8 cellular contexts compared by ENCODE assay signal in genomic region chr16:84505249-84506156, GRCh38. TPM values are rescaled to one million over a fixed set of nuclear protein-coding genes. Genes with fewer than 3 reads are reported as not detected.
DNase-seq lines count a peak whose midpoint lies in the region; ATAC-seq, FAIRE-seq and TF ChIP-seq lines count a peak whose summit lies in the region.

No MANE protein-coding gene starts in this region.

- CTCF ChIA-PET in OCI-LY7 (lab: Charles Lee; ENCODE audit: unreplicated experiment): interaction anchor here (0.7 to 1.2 kb wide), 3 partner anchors 16 to 116 kb away, joined by 3 read pairs; no protein-coding TSS in a partner anchor

- H2AFZ ChIP-seq in OCI-LY7 (ENCODE audit: low read length): peak overlapping the region; percentile 86; the same call in 1 of the 2 replicates

- H3K9me3 ChIP-seq in OCI-LY7 (ENCODE audit: low read length) (no peaks in the 10 kb centered on the region), pancreas (no peaks in the 10 kb centered on the region)

- ATAC-seq in pancreas (no peak), HG03097 (IDR thresholded peaks at IDR 0.05; ENCODE audit: low FRiP score, unreplicated experiment) (no peak), HG02798 (IDR thresholded peaks at IDR 0.05; ENCODE audit: poor library complexity, unreplicated experiment) (no peak)

- H3K4me1 ChIP-seq in OCI-LY7 (ENCODE audit: insufficient read depth, low read length, poor library complexity, severe bottlenecking): peaks cover 48% of the 10 kb centered on the region
- peaks cover 0 to 19% (median 5%) of the 10 kb centered on the region in 3 donors for H3K4me1 ChIP-seq in pancreas

- FAIRE-seq in pancreas (lab: Jason Lieb, UNC): no peak

- POLR2A ChIA-PET in OCI-LY7 (lab: Charles Lee): interaction anchor here (0.6 to 4.4 kb wide), 8 partner anchors 9 to 317 kb away, joined by 3 to 26 read pairs (median 3); no protein-coding TSS in a partner anchor

- peak; percentile 36 for DNase-seq in ELR (ENCODE audit: low read depth)
- peak; percentile 45 for DNase-seq in OCI-LY7 (ENCODE audit: low spot score)
- no peak for DNase-seq in epithelial cell of prostate (ENCODE audit: low read depth, low spot score)
- peak in 2 of 6 donors; percentile 29 to 61 for DNase-seq in pancreas
- DNase-seq in cerebellar nuclear complex (lab: John Stamatoyannopoulos, UW): no peak
- DNase-seq in cortex of kidney (lab: John Stamatoyannopoulos, UW): no peak

- no peaks in the 10 kb centered on the region for H3K27me3 ChIP-seq in pancreas

- H3K79me2 ChIP-seq in OCI-LY7 (ENCODE audit: insufficient read depth, low read depth, low read length): peaks cover 6% of the 10 kb centered on the region; the same call in 1 of the 2 replicates

- TF ChIP-seq CTCF in OCI-LY7 (conservative IDR thresholded peaks at IDR 0.05; ENCODE audit: low read length) (no peak), pancreas (IDR thresholded peaks at IDR 0.05) (no peak)

- no peaks in the 10 kb centered on the region for H3K36me3 ChIP-seq in OCI-LY7 (ENCODE audit: insufficient read depth, low read length)
- H3K36me3 ChIP-seq in pancreas: no peaks in the 10 kb centered on the region

- H3K9me2 ChIP-seq in OCI-LY7 (ENCODE audit: insufficient read depth, low read length): no peaks in the 10 kb centered on the region

- TSS peak; percentile 51 for BruUV-seq in OCI-LY7 (replicated peaks; lab: Mats Ljungman, UMichigan)

- H3K27ac ChIP-seq in OCI-LY7 (ENCODE audit: low read depth, low read length, poor library complexity, severe bottlenecking): peak overlapping the region; percentile 92
- peak overlapping the region; percentile 97 for H3K27ac ChIP-seq in epithelial cell of prostate
- H3K27ac ChIP-seq in pancreas: peak overlapping the region in 3 of 4 donors; percentile 45 to 70 (median 70)

- H3K4me2 ChIP-seq in OCI-LY7 (ENCODE audit: low read length): peak overlapping the region; percentile 95

- H3K4me3 ChIP-seq in OCI-LY7 (ENCODE audit: low read depth, low read length, poor library complexity, severe bottlenecking): peak overlapping the region; percentile 83
- H3K4me3 ChIP-seq in pancreas: peak overlapping the region; percentile 48 to 82 (median 64)

- intact Hi-C loops in OCI-LY7 (cut with micrococcal nuclease; ENCODE audit: unreplicated experiment): loop anchor here (1.0 to 5.0 kb wide), 2 partner anchors 228 to 802 kb away; no protein-coding TSS in a partner anchor
- intact Hi-C loops in pancreas (cut with DNase I): no loop called here

- 67 to 70% methylated on average over 33 of the region's 33 CpGs for WGBS in pancreas, 2 donors

- no peaks in the 10 kb centered on the region for H4K20me1 ChIP-seq in OCI-LY7 (ENCODE audit: insufficient read depth, low read length)

RNA-seq across cellular contexts. Expression of gene MEAK7, which starts 1.0 kb away (rescaled TPM):
- 9.6 and 12.0 TPM in 2 replicates for total RNA-seq in OCI-LY7 (2014; rRNA removed; shearing (Covaris generic))
- 20.5 and 23.3 TPM in 2 replicates for total RNA-seq in OCI-LY7 (2022)
- total RNA-seq in pancreas: 10 to 100 TPM in 1 of 6 donors, 1 to 10 TPM in 5; 3.4 to 10.5 (median 5.6) TPM
- 1 to 10 TPM; 2.1 to 3.4 TPM for polyA plus RNA-seq in pancreas

Comparison
In these comparisons a context has a peak if more than half of its experiments do, and no peak if none do; other contexts are left out.
1. DNase-seq: peak in ELR (single experiment) and OCI-LY7 (single experiment); none in epithelial cell of prostate (single experiment), cerebellar nuclear complex (0 of 2) and cortex of kidney (single experiment).
2. Peak in every context shown above with its lines, with median percentiles within 50 percentile points of each other: H3K27ac ChIP-seq.